In genomic region chr19:6947745-6948144, GRCh38 we compare ENCODE assay signal across 8 cellular contexts.
DNase-seq lines count a peak whose midpoint lies in the region; ATAC-seq and TF ChIP-seq lines count a peak whose summit lies in the region.

No MANE protein-coding gene starts in this region.

- TF ChIP-seq CTCF in PC-9 (conservative IDR thresholded peaks at IDR 0.05): no peak

- H3K4me1 Mint-ChIP-seq in activated naive CD4-positive, alpha-beta T cell treated with anti-CD3 and anti-CD28 coated beads, Interleukin-2, amount 50 U/mL, for 24 hours: peaks cover 22% of the 10 kb centered on the region

- intact Hi-C loops in PC-9 (cut with micrococcal nuclease; ENCODE audit: unreplicated experiment): no loop called here

- ATAC-seq in GM18502 (IDR thresholded peaks at IDR 0.05; ENCODE audit: poor library complexity, unreplicated experiment): no peak

- no peaks in the 10 kb centered on the region for H3K9me3 ChIP-seq in PC-9 (ENCODE audit: insufficient read depth, low read depth)

- H3F3A ChIP-seq in PC-9 (ENCODE audit: insufficient read depth, low read depth): no peaks in the 10 kb centered on the region

- no peak overlapping the region for H3K4me2 ChIP-seq in PC-9

- no peaks in the 10 kb centered on the region for H3K36me3 Mint-ChIP-seq in activated naive CD4-positive, alpha-beta T cell treated with anti-CD3 and anti-CD28 coated beads, Interleukin-2, amount 50 U/mL, for 24 hours

- H3K27me3 ChIP-seq in PC-9 (ENCODE audit: insufficient read depth, low read depth): peaks cover 11% of the 10 kb centered on the region

- H3K4me3 ChIP-seq in PC-9: no peak overlapping the region

- H3K4me3 Mint-ChIP-seq in activated naive CD4-positive, alpha-beta T cell treated with anti-CD3 and anti-CD28 coated beads, Interleukin-2, amount 50 U/mL, for 24 hours: no peak overlapping the region

- no peak overlapping the region for H2AFZ ChIP-seq in PC-9

- H3K4me1 ChIP-seq in PC-9 (replicated peaks; ENCODE audit: insufficient read depth): no peaks in the 10 kb centered on the region

- H4K20me1 ChIP-seq in PC-9 (ENCODE audit: insufficient read depth): no peaks in the 10 kb centered on the region

- no TSS peak for BruUV-seq in PC-9 (replicated peaks; lab: Mats Ljungman, UMichigan)

- no peaks in the 10 kb centered on the region for H3K9me3 Mint-ChIP-seq in activated naive CD4-positive, alpha-beta T cell treated with anti-CD3 and anti-CD28 coated beads, Interleukin-2, amount 50 U/mL, for 24 hours

- POLR2A ChIA-PET in PC-9 (lab: Charles Lee; ENCODE audit: unreplicated experiment): no interaction called here

- H3K27ac Mint-ChIP-seq in activated naive CD4-positive, alpha-beta T cell treated with anti-CD3 and anti-CD28 coated beads, Interleukin-2, amount 50 U/mL, for 24 hours: peak overlapping the region; percentile 23

- no peak overlapping the region for H3K27ac ChIP-seq in PC-9

- H3K36me3 ChIP-seq in PC-9 (ENCODE audit: low read depth): no peaks in the 10 kb centered on the region

- H3K79me2 ChIP-seq in PC-9 (ENCODE audit: low read depth): no peaks in the 10 kb centered on the region

- CTCF ChIA-PET in PC-9 (lab: Charles Lee): no interaction called here

- no peaks in the 10 kb centered on the region for H3K9me2 ChIP-seq in PC-9 (ENCODE audit: insufficient read depth)

- H3K27me3 Mint-ChIP-seq in activated naive CD4-positive, alpha-beta T cell treated with anti-CD3 and anti-CD28 coated beads, Interleukin-2, amount 50 U/mL, for 24 hours: no peaks in the 10 kb centered on the region

- DNase-seq in GM19240 (ENCODE audit: insufficient read length, low spot score) (peak; percentile 12), LoVo (ENCODE audit: low spot score) (peak; percentile 52), RPMI8226 (no peak), PC-9 (no peak), NCI-H69 (lab: John Stamatoyannopoulos, UW) (no peak)
- DNase-seq in stimulated activated CD4-positive, alpha-beta T cell treated with anti-CD3 and anti-CD28 coated beads, Interleukin-4, amount 100 ng/mL, for 1 hour: peak; percentile 37

Comparison
In these comparisons a context has a peak if more than half of its experiments do, and no peak if none do; other contexts are left out.
1. DNase-seq: peak in GM19240 (single experiment), LoVo (single experiment) and stimulated activated CD4-positive, alpha-beta T cell treated with anti-CD3 and anti-CD28 coated beads, Interleukin-4, amount 100 ng/mL, for 1 hour (single experiment); none in RPMI8226 (single experiment), PC-9 (0 of 2) and NCI-H69 (single experiment).